In genomic region chr12:31778687-31779086, GRCh38 we compare ENCODE assay signal across 20 cellular contexts.
"Had no signal": no experiment of that assay in that cellular context is flagged by ENCODE, and none has a peak within 500 bp of the region (broad histone marks: within the 10 kb centered on the region; RNA-seq: fewer than 3 reads in every experiment).

No MANE protein-coding gene starts in this region.

- ATAC-seq: body of pancreas; effector memory CD8-positive, alpha-beta T cell; lower lobe of right lung; naive thymus-derived CD8-positive, alpha-beta T cell; sciatic nerve; stimulated activated naive CD8-positive, alpha-beta T cell treated with anti-CD3 and anti-CD28 coated beads, Interleukin-15, Interleukin-2, amounts not matched to agents 100 U/mL and 50 U/mL, for 24 hours; T-cell had no signal

- H3K4me1 ChIP-seq: lower lobe of right lung, prostate gland, suprapubic skin had no signal

- DNase-seq: activated CD4-positive, alpha-beta T cell treated with anti-CD3 and anti-CD28 coated beads, Interleukin-2, amount 10 ng/mL, durations not matched to agents 7 days and 5 days; activated effector memory CD4-positive, alpha-beta T cell treated with Interleukin-2 at 50 U/mL for 16 hours; activated T-cell treated with anti-CD3 and anti-CD28 coated beads, Interleukin-2, amount 50 U/mL, for 1 hour; amniotic stem cell; body of pancreas; effector memory CD8-positive, alpha-beta T cell; erythroblast; hippocampal formation; kidney glomerular epithelial cell; lower lobe of right lung; naive thymus-derived CD8-positive, alpha-beta T cell; spleen; stimulated activated CD4-positive, alpha-beta T cell treated with anti-CD3 and anti-CD28 coated beads, Interleukin-2, amount 100 ng/mL, for 24 hours; stimulated activated naive CD8-positive, alpha-beta T cell treated with anti-CD3 and anti-CD28 coated beads, Interleukin-15, Interleukin-2, amounts not matched to agents 100 U/mL and 50 U/mL, for 24 hours; T-cell had no signal

- H3K4me3 ChIP-seq: body of pancreas, lower lobe of right lung, prostate gland, spleen, suprapubic skin had no signal

- H3K4me3 Mint-ChIP-seq: activated CD4-positive, alpha-beta T cell treated with anti-CD3 and anti-CD28 coated beads, Interleukin-2, amount 10 ng/mL, durations not matched to agents 7 days and 5 days; activated naive CD4-positive, alpha-beta T cell treated with anti-CD3 and anti-CD28 coated beads, Interleukin-2, amount 50 U/mL, for 24 hours; effector memory CD8-positive, alpha-beta T cell; naive thymus-derived CD8-positive, alpha-beta T cell; T-cell; type B pancreatic cell had no signal

- H3K27me3 ChIP-seq: body of pancreas, spleen, suprapubic skin had no signal

- H3K27ac ChIP-seq: body of pancreas, lower lobe of right lung, prostate gland, suprapubic skin had no signal

- H3K36me3 Mint-ChIP-seq: T-cell had no signal

- H3K36me3 ChIP-seq: lower lobe of right lung, prostate gland, spleen, suprapubic skin had no signal

- H3K27ac Mint-ChIP-seq: activated CD4-positive, alpha-beta T cell treated with anti-CD3 and anti-CD28 coated beads, Interleukin-2, amount 10 ng/mL, durations not matched to agents 7 days and 5 days; effector memory CD8-positive, alpha-beta T cell; naive thymus-derived CD8-positive, alpha-beta T cell; T-cell; type B pancreatic cell had no signal

- H3K27me3 Mint-ChIP-seq: activated CD4-positive, alpha-beta T cell treated with anti-CD3 and anti-CD28 coated beads, Interleukin-2, amount 10 ng/mL, durations not matched to agents 7 days and 5 days; activated naive CD4-positive, alpha-beta T cell treated with anti-CD3 and anti-CD28 coated beads, Interleukin-2, amount 50 U/mL, for 24 hours; effector memory CD8-positive, alpha-beta T cell; naive thymus-derived CD8-positive, alpha-beta T cell; T-cell; type B pancreatic cell had no signal

- H3K9me3 ChIP-seq: body of pancreas, lower lobe of right lung, prostate gland, spleen, suprapubic skin had no signal
